ENCODE assay signal across 24 cellular contexts in the genomic region with DNA sequence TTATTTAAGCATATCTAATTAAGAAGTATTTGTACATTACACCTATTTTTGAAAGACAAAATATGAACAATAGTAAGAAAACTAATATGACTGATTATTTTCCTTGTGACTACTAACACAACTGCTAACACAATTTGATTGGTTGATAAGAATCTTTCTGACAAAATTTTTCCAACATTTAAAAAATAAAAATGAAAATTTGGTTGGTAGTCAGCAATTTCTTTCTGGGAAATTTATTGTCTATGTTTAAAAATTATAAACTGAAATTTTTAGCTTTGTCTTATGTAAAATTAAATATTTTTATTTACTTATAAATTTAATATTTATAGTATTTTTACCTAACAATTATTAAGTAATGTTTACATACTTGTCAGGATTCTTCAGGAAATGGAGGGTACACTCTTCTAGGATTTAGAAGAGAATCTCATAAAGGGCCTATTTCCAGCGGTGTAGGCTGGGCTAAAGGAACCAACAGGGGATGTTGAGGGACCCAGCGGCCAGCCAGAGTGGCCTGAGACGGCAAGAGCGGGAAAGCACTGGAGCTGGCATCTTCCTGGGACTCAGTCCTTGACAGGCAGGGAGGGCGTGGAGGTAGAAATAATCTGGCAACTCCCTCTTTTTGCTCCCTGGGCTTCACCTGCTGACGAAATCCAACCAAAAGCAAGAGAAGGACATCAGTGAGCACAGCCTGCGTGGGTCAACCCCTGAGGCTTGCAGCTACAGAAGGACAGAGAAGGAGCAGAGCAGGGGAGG.
"Had no signal": no experiment of that assay in that cellular context is flagged by ENCODE, and none has a peak within 500 bp of the region (broad histone marks: within the 10 kb centered on the region; RNA-seq: fewer than 3 reads in every experiment).

No MANE protein-coding gene starts in this region.

- H3K9me3 ChIP-seq: adrenal gland, ascending aorta, breast epithelium, heart right ventricle, lower lobe of right lung, mucosa of descending colon, ovary, psoas muscle, right atrium auricular region, thyroid gland had no signal

- H3K4me1 Mint-ChIP-seq: central memory CD8-positive, alpha-beta T cell had no signal

- H3K27me3 Mint-ChIP-seq: activated naive CD4-positive, alpha-beta T cell treated with anti-CD3 and anti-CD28 coated beads, Interleukin-2, amount 50 U/mL, for 24 hours; stimulated activated naive CD8-positive, alpha-beta T cell treated with anti-CD3 and anti-CD28 coated beads, Interleukin-15, Interleukin-2, amounts not matched to agents 100 ng/mL and 50 ng/mL, for 24 hours had no signal

- H3K9me3 Mint-ChIP-seq: activated naive CD4-positive, alpha-beta T cell treated with anti-CD3 and anti-CD28 coated beads, Interleukin-2, amount 50 U/mL, for 24 hours; central memory CD8-positive, alpha-beta T cell; stimulated activated naive CD8-positive, alpha-beta T cell treated with anti-CD3 and anti-CD28 coated beads, Interleukin-15, Interleukin-2, amounts not matched to agents 100 ng/mL and 50 ng/mL, for 24 hours had no signal

- H3K27ac Mint-ChIP-seq: activated naive CD4-positive, alpha-beta T cell treated with anti-CD3 and anti-CD28 coated beads, Interleukin-2, amount 50 U/mL, for 24 hours; stimulated activated naive CD8-positive, alpha-beta T cell treated with anti-CD3 and anti-CD28 coated beads, Interleukin-15, Interleukin-2, amounts not matched to agents 100 ng/mL and 50 ng/mL, for 24 hours; T-helper 17 cell had no signal

- H3K4me3 Mint-ChIP-seq: activated naive CD4-positive, alpha-beta T cell treated with anti-CD3 and anti-CD28 coated beads, Interleukin-2, amount 50 U/mL, for 24 hours; central memory CD8-positive, alpha-beta T cell; stimulated activated naive CD8-positive, alpha-beta T cell treated with anti-CD3 and anti-CD28 coated beads, Interleukin-15, Interleukin-2, amounts not matched to agents 100 ng/mL and 50 ng/mL, for 24 hours; T-helper 17 cell had no signal

- DNase-seq: activated gamma-delta T cell treated with Interleukin-2 at 50 U/mL for 16 hours; activated T-cell treated with anti-CD3 and anti-CD28 coated beads, Interleukin-2, amount 50 U/mL, for 1 hour; adrenal gland; cortex of kidney; heart right ventricle; lower lobe of right lung; mesendoderm; mucosa of descending colon; ovary; psoas muscle; stimulated activated CD4-positive, alpha-beta T cell treated with anti-CD3 and anti-CD28 coated beads, Interleukin-12 subunit alpha, Interleukin-12 subunit beta, amount 100 ng/mL, for 4 hours; stimulated activated CD4-positive, alpha-beta T cell treated with anti-CD3 and anti-CD28 coated beads, Interleukin-4, amount 100 ng/mL, for 4 hours; substantia nigra; SW 1271; T-helper 17 cell; thyroid gland had no signal

- H3K4me1 ChIP-seq: adrenal gland, ascending aorta, breast epithelium, heart right ventricle, lower lobe of right lung, psoas muscle, right atrium auricular region had no signal

- ATAC-seq: heart right ventricle, left lobe of liver, lower lobe of right lung, mucosa of descending colon, psoas muscle, T-helper 17 cell had no signal

- H3K4me3 ChIP-seq: adrenal gland, ascending aorta, breast epithelium, heart right ventricle, lower lobe of right lung, mucosa of descending colon, ovary, psoas muscle, right atrium auricular region, thyroid gland had no signal

- FAIRE-seq: keratinocyte had no signal

- H3K27ac ChIP-seq: adrenal gland, ascending aorta, breast epithelium, heart right ventricle, lower lobe of right lung, ovary, psoas muscle, right atrium auricular region, thyroid gland had no signal

- H3K36me3 ChIP-seq: adrenal gland, ascending aorta, breast epithelium, heart right ventricle, lower lobe of right lung, ovary, right atrium auricular region, thyroid gland had no signal

- H3K27me3 ChIP-seq: adrenal gland, ascending aorta, breast epithelium, heart right ventricle, ovary, right atrium auricular region, thyroid gland had no signal
